Comparison of ENCODE assay signal across 8 cellular contexts in the genomic region with DNA sequence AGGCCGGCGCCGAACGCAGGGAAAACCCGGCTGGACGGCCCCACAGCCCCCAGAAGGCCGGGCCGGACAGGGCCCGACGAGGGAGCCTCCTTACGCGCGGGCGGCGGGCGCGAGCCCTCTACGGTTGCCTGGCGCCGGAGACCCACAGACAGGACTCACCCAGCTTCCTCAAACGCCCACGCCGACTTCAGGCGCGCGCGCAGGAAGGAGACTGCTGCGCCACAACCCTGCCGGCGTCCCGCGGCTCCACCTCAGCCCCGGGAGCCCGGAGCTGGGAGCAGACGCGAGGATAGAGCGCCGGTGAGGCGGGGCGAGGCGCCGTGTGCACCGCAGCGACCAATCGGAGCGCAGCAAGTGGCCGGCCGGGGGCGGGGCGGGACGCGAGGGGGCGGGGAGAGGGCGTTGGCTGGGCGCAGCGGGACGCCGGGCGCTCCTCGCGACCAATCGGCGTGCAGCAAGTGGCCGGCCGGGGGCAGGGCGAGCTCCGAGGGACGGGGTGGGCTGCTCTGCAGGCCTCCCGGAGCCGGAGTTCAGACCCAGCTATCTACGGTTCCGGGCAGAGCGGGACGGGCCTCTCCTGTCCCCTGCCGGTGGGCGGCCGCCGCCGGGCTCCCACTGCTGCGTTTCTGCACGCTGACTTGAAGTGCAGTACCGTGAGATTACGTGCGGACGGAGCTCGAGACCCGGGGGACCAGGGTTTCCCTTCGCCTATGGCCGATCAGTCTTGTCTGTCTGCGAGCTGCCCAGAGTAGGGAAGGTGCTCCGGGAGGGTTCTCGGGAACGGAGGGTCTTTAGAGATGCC. TPM values are rescaled to one million over a fixed set of nuclear protein-coding genes. Genes with fewer than 3 reads are reported as not detected.
A peak's percentile ranks its signal among the peaks of the same experiment; 100 is the strongest.
DNase-seq lines count a peak whose midpoint lies in the region; ATAC-seq and TF ChIP-seq lines count a peak whose summit lies in the region.

A gene (minus strand): TSS at position 296 of the 802 bp plus-strand sequence. CDS start 11,089 bp downstream, outside the sequence.

- peak within 1 kb of the TSS; percentile 87 to 97 (median 95) for H3K27ac Mint-ChIP-seq in CD4-positive, alpha-beta memory T cell
- H3K27ac Mint-ChIP-seq in activated CD4-positive, alpha-beta memory T cell treated with anti-CD3 and anti-CD28 coated beads, Interleukin-2, amount 10 ng/mL, durations not matched to agents 7 days and 5 days = peak within 1 kb of the TSS; percentile 81

- H3K4me3 ChIP-seq in CD4-positive, alpha-beta memory T cell (ENCODE audit: low read length in 2 of 2) = peak within 1 kb of the TSS; percentile 71 to 95
- H3K4me3 ChIP-seq in duodenal mucosa (ENCODE audit: low read depth in 1 of 2, low read length in 2 of 2) = peak within 1 kb of the TSS; percentile 93 to 98
- H3K4me3 ChIP-seq in lower lobe of right lung = peak within 1 kb of the TSS; percentile 93

- peak within 1 kb of the TSS; percentile 92 to 96 (median 94) for H3K4me3 Mint-ChIP-seq in CD4-positive, alpha-beta memory T cell
- peak within 1 kb of the TSS; percentile 90 for H3K4me3 Mint-ChIP-seq in activated CD4-positive, alpha-beta memory T cell treated with anti-CD3 and anti-CD28 coated beads, Interleukin-2, amount 10 ng/mL, durations not matched to agents 7 days and 5 days

- peaks cover 14% of the 10 kb centered on the region for H3K4me1 ChIP-seq in CD4-positive, alpha-beta memory T cell (ENCODE audit: insufficient read depth, low read length)
- H3K4me1 ChIP-seq in duodenal mucosa (ENCODE audit: control insufficient read depth in 1 of 2, insufficient read depth in 2 of 2, low read length in 2 of 2) (peaks cover 0 to 10% of the 10 kb centered on the region in 2 donors), lower lobe of right lung (peaks cover 19% of the 10 kb centered on the region)

- ATAC-seq in GM19452 (IDR thresholded peaks at IDR 0.05; ENCODE audit: unreplicated experiment) (peak; percentile 88), lower lobe of right lung (peak; percentile 98 to 99)

- H3K4me1 Mint-ChIP-seq in CD4-positive, alpha-beta memory T cell = peaks cover 8 to 29% (median 19%) of the 10 kb centered on the region in 4 donors
- peaks cover 21% of the 10 kb centered on the region for H3K4me1 Mint-ChIP-seq in activated CD4-positive, alpha-beta memory T cell treated with anti-CD3 and anti-CD28 coated beads, Interleukin-2, amount 10 ng/mL, durations not matched to agents 7 days and 5 days

- H3K9ac ChIP-seq in duodenal mucosa (ENCODE audit: low read depth in 1 of 2, low read length in 2 of 2) = peak within 1 kb of the TSS; percentile 90 to 94

- POLR2A ChIA-PET in CD4-positive, alpha-beta memory T cell (lab: Charles Lee; ENCODE audit: partially characterized antibody) = interaction anchor here (0.7 to 4.1 kb wide), 42 partner anchors 11 to 1546 kb away, joined by 3 to 142 read pairs (median 5); a partner anchor contains a TSS
- POLR2A ChIA-PET in activated CD4-positive, alpha-beta memory T cell treated with anti-CD3 and anti-CD28 coated beads, Interleukin-2, amount 10 ng/mL, durations not matched to agents 7 days and 5 days (lab: Charles Lee) = interaction anchor here (0.6 to 3.7 kb wide), 29 partner anchors 9 to 753 kb away, joined by 3 to 53 read pairs (median 4); a partner anchor contains a TSS

- no peaks in the 10 kb centered on the region for H3K27me3 Mint-ChIP-seq in CD4-positive, alpha-beta memory T cell
- peaks cover 4% of the 10 kb centered on the region for H3K27me3 Mint-ChIP-seq in activated CD4-positive, alpha-beta memory T cell treated with anti-CD3 and anti-CD28 coated beads, Interleukin-2, amount 10 ng/mL, durations not matched to agents 7 days and 5 days

- H3K9me3 Mint-ChIP-seq in CD4-positive, alpha-beta memory T cell = no peaks in the 10 kb centered on the region
- no peaks in the 10 kb centered on the region for H3K9me3 Mint-ChIP-seq in activated CD4-positive, alpha-beta memory T cell treated with anti-CD3 and anti-CD28 coated beads, Interleukin-2, amount 10 ng/mL, durations not matched to agents 7 days and 5 days

- peak; percentile 91 to 95 (median 94) for DNase-seq in CD4-positive, alpha-beta memory T cell
- DNase-seq in HK-2 (ENCODE audit: unreplicated experiment) (peak; percentile 95), NCI-H82 treated with DMSO at 0.1 percent for 48 hours (lab: John Stamatoyannopoulos, UW; ENCODE audit: unreplicated experiment) (peak; percentile 88), lower lobe of right lung (peak; percentile 97)
- peak; percentile 96 for DNase-seq in activated CD4-positive, alpha-beta memory T cell treated with anti-CD3 and anti-CD28 coated beads, Interleukin-2, amount 10 ng/mL, durations not matched to agents 7 days and 5 days
- DNase-seq in stimulated activated CD4-positive, alpha-beta T cell treated with anti-CD3 and anti-CD28 coated beads, TNF-alpha, amount 100 ng/mL, for 24 hours (ENCODE audit: low read depth in 3 of 3) = peak; percentile 93 to 98 (median 97)

- no peaks in the 10 kb centered on the region for H3K27me3 ChIP-seq in CD4-positive, alpha-beta memory T cell (ENCODE audit: insufficient read depth, low read length)
- H3K27me3 ChIP-seq in duodenal mucosa (ENCODE audit: control insufficient read depth in 1 of 2, insufficient read depth in 2 of 2, low read length in 2 of 2) (no peaks in the 10 kb centered on the region), lower lobe of right lung (ENCODE audit: low read depth) (no peaks in the 10 kb centered on the region)

- H3K9me3 ChIP-seq in CD4-positive, alpha-beta memory T cell (ENCODE audit: control insufficient read depth in 1 of 2, low read length in 2 of 2) = no peaks in the 10 kb centered on the region
- H3K9me3 ChIP-seq in duodenal mucosa (ENCODE audit: control insufficient read depth in 1 of 2, low read length in 2 of 2) (no peaks in the 10 kb centered on the region), lower lobe of right lung (no peaks in the 10 kb centered on the region)

- H3K36me3 ChIP-seq in CD4-positive, alpha-beta memory T cell (ENCODE audit: insufficient read depth, low read length) = no peaks in the 10 kb centered on the region
- H3K36me3 ChIP-seq in duodenal mucosa (ENCODE audit: control insufficient read depth in 1 of 2, insufficient read depth in 2 of 2, low read length in 2 of 2) = no peaks in the 10 kb centered on the region
- peaks cover 7% of the 10 kb centered on the region for H3K36me3 ChIP-seq in lower lobe of right lung

- peak; percentile 61 for TF ChIP-seq CTCF in lower lobe of right lung (IDR thresholded peaks at IDR 0.05)

- H3K27ac ChIP-seq in CD4-positive, alpha-beta memory T cell (ENCODE audit: low read depth, low read length) = peak within 1 kb of the TSS; percentile 91
- H3K27ac ChIP-seq in duodenal mucosa (ENCODE audit: low read depth, low read length) = peak within 1 kb of the TSS; percentile 97
- H3K27ac ChIP-seq in lower lobe of right lung = peak within 1 kb of the TSS; percentile 99

- peaks cover 0 to 9% of the 10 kb centered on the region in 2 donors for H3K36me3 Mint-ChIP-seq in CD4-positive, alpha-beta memory T cell
- no peaks in the 10 kb centered on the region for H3K36me3 Mint-ChIP-seq in activated CD4-positive, alpha-beta memory T cell treated with anti-CD3 and anti-CD28 coated beads, Interleukin-2, amount 10 ng/mL, durations not matched to agents 7 days and 5 days (ENCODE audit: low read depth)

- intact Hi-C loops in CD4-positive, alpha-beta memory T cell (cut with micrococcal nuclease) = loop anchor here (1.0 kb wide), 4 partner anchors 11 to 708 kb away; a partner anchor contains a TSS
- intact Hi-C loops in lower lobe of right lung (cut with DNase I) = no loop called here

- CTCF ChIA-PET in CD4-positive, alpha-beta memory T cell (lab: Charles Lee; ENCODE audit: partially characterized antibody) = interaction anchor here (0.7 to 2.5 kb wide), 13 partner anchors 11 to 709 kb away, joined by 3 to 21 read pairs (median 4); a partner anchor contains a TSS
- CTCF ChIA-PET in activated CD4-positive, alpha-beta memory T cell treated with anti-CD3 and anti-CD28 coated beads, Interleukin-2, amount 10 ng/mL, durations not matched to agents 7 days and 5 days (lab: Charles Lee) = interaction anchor here (0.5 to 2.3 kb wide), 16 partner anchors 11 to 155 kb away, joined by 3 to 19 read pairs (median 3); a partner anchor contains a TSS

RNA-seq across cellular contexts. Expression of the gene that starts here (rescaled TPM):
- total RNA-seq in CD4-positive, alpha-beta memory T cell = 100 to 1,000 TPM; 110 to 112 TPM
- polyA plus RNA-seq in CD4-positive, alpha-beta memory T cell = 10 to 100 TPM; 49.2 to 66.5 TPM
- 10 to 100 TPM; 26.5 to 28.2 TPM for total RNA-seq in activated CD4-positive, alpha-beta memory T cell treated with anti-CD3 and anti-CD28 coated beads, Interleukin-2, amount 10 ng/mL, durations not matched to agents 7 days and 5 days
- total RNA-seq in lower lobe of right lung = 59.6 TPM

Comparison
In these comparisons a context has a peak if more than half of its experiments do, and no peak if none do; other contexts are left out.
1. Peak in every context shown above with its lines: DNase-seq, ATAC-seq, H3K4me3 ChIP-seq and H3K27ac ChIP-seq.